25 cellular contexts compared by ENCODE assay signal in the genomic region with DNA sequence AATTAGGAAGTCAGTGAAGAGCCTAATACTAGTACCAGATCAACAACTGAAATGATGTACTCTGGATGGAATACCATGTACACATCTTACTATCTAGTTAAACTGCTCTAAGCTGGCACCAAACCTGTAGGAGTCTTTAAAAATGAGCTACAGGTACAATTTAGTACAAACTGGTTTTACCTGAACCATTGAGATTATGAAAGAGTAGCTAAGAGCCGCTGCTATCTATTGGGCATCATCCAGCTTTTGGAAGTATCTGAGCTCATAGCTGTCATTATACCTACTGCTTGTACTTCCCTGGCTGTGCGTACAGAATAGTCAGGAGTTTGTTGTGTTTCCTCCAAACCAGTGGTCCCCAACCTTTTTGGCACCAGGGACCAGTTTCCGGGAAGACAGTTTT.
"Had no signal": no experiment of that assay in that cellular context is flagged by ENCODE, and none has a peak within 500 bp of the region (broad histone marks: within the 10 kb centered on the region; RNA-seq: fewer than 3 reads in every experiment).

No MANE protein-coding gene starts in this region.

- H3K9me3 ChIP-seq: Peyer's patch had no signal

- H3K36me3 ChIP-seq: Peyer's patch had no signal

- H3K27me3 ChIP-seq: Peyer's patch had no signal

- FAIRE-seq: bronchial epithelial cell had no signal

- ATAC-seq: activated CD8-positive, alpha-beta memory T cell treated with anti-CD3 and anti-CD28 coated beads, Interleukin-2, amount 10 ng/mL, durations not matched to agents 7 days and 5 days; T-helper 17 cell had no signal

- H3K4me3 ChIP-seq: Peyer's patch had no signal

- H3K27ac ChIP-seq: Peyer's patch, RWPE1 had no signal

- DNase-seq: activated B cell treated with CpG ODN at 0.5 μM for 24 hours; activated CD4-positive, alpha-beta T cell treated with anti-CD3 and anti-CD28 coated beads for 1 hour; activated CD4-positive, alpha-beta T cell treated with anti-CD3 and anti-CD28 coated beads, Interleukin-2, amount 10 ng/mL, durations not matched to agents 24 days and 14 days; activated CD4-positive, alpha-beta T cell treated with anti-CD3 and anti-CD28 coated beads, Interleukin-2, amount 50 U/mL, for 48 hours; activated CD8-positive, alpha-beta memory T cell treated with anti-CD3 and anti-CD28 coated beads, Interleukin-2, amount 10 ng/mL, durations not matched to agents 7 days and 5 days; activated effector memory CD4-positive, alpha-beta T cell treated with Interleukin-2 at 50 U/mL for 16 hours; activated naive CD4-positive, alpha-beta T cell; activated T-cell treated with anti-CD3 and anti-CD28 coated beads, Interleukin-2, amount 50 U/mL, for 24 hours; aorta; central memory CD4-positive, alpha-beta T cell; KG1; NCI-H1105; NCI-H1436; NCI-H1694 treated with DMSO at 0.1 percent for 48 hours; NCI-H2171; NCI-H345; NCI-H510A; NCI-H526 treated with DMSO at 0.1 percent for 48 hours; NCI-H82; OCI-M1; Peyer's patch; T-helper 17 cell; T-helper 9 cell had no signal
